Comparison of ENCODE assay signal across 28 cellular contexts in genomic region chr19:46291829-46292228, GRCh38. TPM values are rescaled to one million over a fixed set of nuclear protein-coding genes. Genes with fewer than 3 reads are reported as not detected.
"Had no signal": no experiment of that assay in that cellular context is flagged by ENCODE, and none has a peak within 500 bp of the region (broad histone marks: within the 10 kb centered on the region; RNA-seq: fewer than 3 reads in every experiment).

No MANE protein-coding gene starts in this region.

- H3K4me3 Mint-ChIP-seq: dendritic cell treated with granulocyte-macrophage colony-stimulating factor and Interleukin-4, amounts not matched to agents 40 ng/mL and 50 ng/mL, for 4 days; effector memory CD8-positive, alpha-beta T cell; endodermal cell had no signal

- H3K9me3 Mint-ChIP-seq: dendritic cell treated with granulocyte-macrophage colony-stimulating factor and Interleukin-4, amounts not matched to agents 40 ng/mL and 50 ng/mL, for 4 days; effector memory CD8-positive, alpha-beta T cell had no signal

- H2AFZ ChIP-seq: hepatocyte had no signal

- H3K4me1 ChIP-seq: colonic mucosa, foreskin keratinocyte had no signal

- ATAC-seq: effector memory CD8-positive, alpha-beta T cell; esophagus mucosa; foreskin keratinocyte; gastrocnemius medialis; gastroesophageal sphincter; heart left ventricle had no signal

- H3K4me3 ChIP-seq: colonic mucosa, coronary artery, dorsolateral prefrontal cortex, esophagus squamous epithelium, gastrocnemius medialis, gastroesophageal sphincter, heart left ventricle, hepatocyte had no signal

- H3K27ac ChIP-seq: colonic mucosa, coronary artery, dorsolateral prefrontal cortex, epithelial cell of prostate, esophagus squamous epithelium, foreskin keratinocyte, gastrocnemius medialis, gastroesophageal sphincter, heart left ventricle, hepatocyte had no signal

- DNase-seq: colonic mucosa; cortex of kidney; dermis blood vessel endothelial cell; dorsolateral prefrontal cortex; effector CD4-positive, alpha-beta T cell; effector CD8-positive, alpha-beta T cell; effector memory CD4-positive, alpha-beta T cell; effector memory CD8-positive, alpha-beta T cell; endodermal cell; erythroblast; esophagus squamous epithelium; foreskin fibroblast; foreskin keratinocyte; foreskin melanocyte; gastrocnemius medialis; glutamatergic neuron; head of caudate nucleus; heart left ventricle had no signal

- H3K9me3 ChIP-seq: colonic mucosa, gastrocnemius medialis had no signal

- H3K27me3 ChIP-seq: colonic mucosa, gastroesophageal sphincter, heart left ventricle, hepatocyte had no signal

- FAIRE-seq: colon, endometrium, endothelial cell of umbilical vein, frontal cortex had no signal

- H3K4me1 Mint-ChIP-seq: endodermal cell had no signal

- H3K36me3 ChIP-seq: colonic mucosa, esophagus squamous epithelium, gastrocnemius medialis, gastroesophageal sphincter, heart left ventricle had no signal

- H3K4me2 ChIP-seq: hepatocyte had no signal

- H3K27ac Mint-ChIP-seq: dendritic cell treated with granulocyte-macrophage colony-stimulating factor and Interleukin-4, amounts not matched to agents 40 ng/mL and 50 ng/mL, for 4 days; effector memory CD8-positive, alpha-beta T cell; endodermal cell had no signal

RNA-seq across cellular contexts. Expression of gene HIF3A, which starts 5.0 kb away (rescaled TPM):
- total RNA-seq: foreskin keratinocyte had no signal
